ENCODE assay signal across 14 cellular contexts in the genomic region with DNA sequence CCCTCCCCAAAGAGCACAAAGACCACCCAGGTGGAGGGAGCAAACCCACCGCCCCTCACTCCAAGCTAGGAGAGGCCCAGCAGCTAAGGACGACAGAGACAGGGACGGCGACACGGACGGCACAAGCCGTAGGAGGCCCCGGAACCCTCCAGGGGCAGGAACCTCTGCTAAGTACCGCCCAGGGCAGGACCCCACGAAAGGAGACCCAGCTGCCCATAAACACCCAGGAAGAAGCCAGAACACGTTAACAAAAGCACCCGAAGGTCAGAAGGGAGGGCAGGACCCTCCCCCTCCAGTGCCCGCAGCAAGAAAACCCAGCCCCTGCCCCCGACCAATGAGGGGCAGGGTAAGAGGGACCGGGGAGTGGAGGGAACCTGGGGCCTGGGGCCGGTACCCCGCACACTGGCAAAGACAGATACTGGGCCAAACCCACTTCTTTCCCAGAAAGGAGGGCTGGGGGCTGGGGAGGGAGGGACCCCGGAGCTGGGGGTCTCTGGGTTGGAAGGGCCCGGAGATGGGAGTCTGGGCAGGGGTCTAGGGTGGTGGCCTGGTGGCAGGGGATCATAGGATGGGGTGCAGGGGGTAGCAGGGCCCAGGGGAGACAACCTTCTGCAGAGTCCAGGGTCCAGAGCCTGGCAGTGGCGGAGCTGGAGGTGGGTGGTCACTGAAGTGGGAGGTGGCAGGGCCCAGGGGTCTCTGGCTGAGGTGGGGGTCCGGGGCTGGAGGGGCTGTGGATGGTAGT. TPM values are rescaled to one million over a fixed set of nuclear protein-coding genes. Genes with fewer than 3 reads are reported as not detected.
DNase-seq lines count a peak whose midpoint lies in the region; ATAC-seq and TF ChIP-seq lines count a peak whose summit lies in the region.
"Had no signal": no experiment of that assay in that cellular context is flagged by ENCODE, and none has a peak within 500 bp of the region (broad histone marks: within the 10 kb centered on the region; RNA-seq: fewer than 3 reads in every experiment).

No MANE protein-coding gene starts in this region.

- H4K20me1 ChIP-seq in PC-9 (ENCODE audit: insufficient read depth) = no peaks in the 10 kb centered on the region

- H3K27me3 ChIP-seq in PC-9 (ENCODE audit: insufficient read depth, low read depth) = no peaks in the 10 kb centered on the region

- intact Hi-C loops in PC-9 (cut with micrococcal nuclease; ENCODE audit: unreplicated experiment) = loop anchor here (10.0 kb wide), 1 partner anchor 142 kb away; the partner anchor contains the start of gene AP3D1

- H3K27ac Mint-ChIP-seq in activated naive CD4-positive, alpha-beta T cell treated with anti-CD3 and anti-CD28 coated beads, Interleukin-2, amount 10 ng/mL, durations not matched to agents 7 days and 5 days = no peak overlapping the region
- peak overlapping the region in 1 of 2 donors; percentile 67 for H3K27ac Mint-ChIP-seq in activated naive CD4-positive, alpha-beta T cell treated with anti-CD3 and anti-CD28 coated beads, Interleukin-2, amount 50 U/mL, for 72 hours
- no peak overlapping the region for H3K27ac Mint-ChIP-seq in glutamatergic neuron (ENCODE audit: unreplicated experiment)
- H3K27ac Mint-ChIP-seq in stimulated activated memory B cell treated with anti-CD40 and anti-IgM and Interleukin-4, amounts not matched to agents 10 μg/mL and 1 μg/mL and 100 μg/mL, for 72 hours = peak overlapping the region; percentile 76

- H3K27me3 Mint-ChIP-seq in activated naive CD4-positive, alpha-beta T cell treated with anti-CD3 and anti-CD28 coated beads, Interleukin-2, amount 10 ng/mL, durations not matched to agents 7 days and 5 days = no peaks in the 10 kb centered on the region
- peaks cover 2% of the 10 kb centered on the region for H3K27me3 Mint-ChIP-seq in glutamatergic neuron (ENCODE audit: unreplicated experiment)
- no peaks in the 10 kb centered on the region for H3K27me3 Mint-ChIP-seq in stimulated activated memory B cell treated with anti-CD40 and anti-IgM and Interleukin-4, amounts not matched to agents 10 μg/mL and 1 μg/mL and 100 μg/mL, for 72 hours

- peaks cover 27% of the 10 kb centered on the region for H3K4me1 Mint-ChIP-seq in activated naive CD4-positive, alpha-beta T cell treated with anti-CD3 and anti-CD28 coated beads, Interleukin-2, amount 10 ng/mL, durations not matched to agents 7 days and 5 days
- H3K4me1 Mint-ChIP-seq in glutamatergic neuron (ENCODE audit: low read depth, unreplicated experiment) = no peaks in the 10 kb centered on the region
- peaks cover 48% of the 10 kb centered on the region for H3K4me1 Mint-ChIP-seq in stimulated activated memory B cell treated with anti-CD40 and anti-IgM and Interleukin-4, amounts not matched to agents 10 μg/mL and 1 μg/mL and 100 μg/mL, for 72 hours

- no peaks in the 10 kb centered on the region for H3K9me2 ChIP-seq in PC-9 (ENCODE audit: insufficient read depth)

- H3K27ac ChIP-seq in PC-9 = no peak overlapping the region

- no peaks in the 10 kb centered on the region; the same call in 1 of the 2 replicates for H3K4me1 ChIP-seq in PC-9 (replicated peaks; ENCODE audit: insufficient read depth)
- H3K4me1 ChIP-seq: HAP-1 had no signal

- peaks cover 15% of the 10 kb centered on the region for H3K79me2 ChIP-seq in PC-9 (ENCODE audit: low read depth)

- no peak overlapping the region for H3K4me2 ChIP-seq in PC-9

- H3K9me3 Mint-ChIP-seq in activated naive CD4-positive, alpha-beta T cell treated with anti-CD3 and anti-CD28 coated beads, Interleukin-2, amount 10 ng/mL, durations not matched to agents 7 days and 5 days = no peaks in the 10 kb centered on the region
- no peaks in the 10 kb centered on the region for H3K9me3 Mint-ChIP-seq in activated naive CD4-positive, alpha-beta T cell treated with anti-CD3 and anti-CD28 coated beads, Interleukin-2, amount 50 U/mL, for 72 hours
- peaks cover 3% of the 10 kb centered on the region for H3K9me3 Mint-ChIP-seq in glutamatergic neuron (ENCODE audit: unreplicated experiment)
- no peaks in the 10 kb centered on the region for H3K9me3 Mint-ChIP-seq in stimulated activated memory B cell treated with anti-CD40 and anti-IgM and Interleukin-4, amounts not matched to agents 10 μg/mL and 1 μg/mL and 100 μg/mL, for 72 hours

- ATAC-seq in activated naive CD4-positive, alpha-beta T cell treated with anti-CD3 and anti-CD28 coated beads, Interleukin-2, amount 50 U/mL, for 72 hours = no peak
- peak; percentile 0 for ATAC-seq in stimulated activated memory B cell treated with anti-CD40 and anti-IgM and Interleukin-4, amounts not matched to agents 10 μg/mL and 1 μg/mL and 100 μg/mL, for 72 hours
- ATAC-seq in HG03342 (IDR thresholded peaks at IDR 0.05; ENCODE audit: unreplicated experiment) = no peak

- no peaks in the 10 kb centered on the region for H3K36me3 ChIP-seq in PC-9 (ENCODE audit: low read depth)

- no peak for DNase-seq in activated naive CD4-positive, alpha-beta T cell treated with anti-CD3 and anti-CD28 coated beads, Interleukin-2, amount 10 ng/mL, durations not matched to agents 7 days and 5 days
- DNase-seq in activated naive CD4-positive, alpha-beta T cell treated with anti-CD3 and anti-CD28 coated beads, Interleukin-2, amount 50 U/mL, for 72 hours (ENCODE audit: low spot score in 2 of 2) = no peak
- DNase-seq in PC-9 = no peak
- no peak for DNase-seq in glutamatergic neuron
- DNase-seq in NCI-H446 treated with DMSO at 0.1 percent for 48 hours (lab: John Stamatoyannopoulos, UW) = no peak
- DNase-seq in LoVo (ENCODE audit: low spot score) = no peak
- DNase-seq: activated CD4-positive, CD25-positive, alpha-beta regulatory T cell treated with anti-CD3 and anti-CD28 coated beads, Interleukin-2, amount 50 U/mL, for 72 hours; NCI-H1436 treated with DMSO at 0.1 percent for 48 hours; NCI-H226; right cardiac atrium; stimulated activated CD4-positive, alpha-beta T cell treated with anti-CD3 and anti-CD28 coated beads, Interleukin-2, amount 100 ng/mL, for 48 hours had no signal

- POLR2A ChIA-PET in PC-9 (lab: Charles Lee; ENCODE audit: unreplicated experiment) = no interaction called here

- CTCF ChIA-PET in activated naive CD4-positive, alpha-beta T cell treated with anti-CD3 and anti-CD28 coated beads, Interleukin-2, amount 10 ng/mL, durations not matched to agents 7 days and 5 days (lab: Charles Lee) = no interaction called here
- CTCF ChIA-PET in PC-9 (lab: Charles Lee) = no interaction called here

- peaks cover 15% of the 10 kb centered on the region for H3K36me3 Mint-ChIP-seq in activated naive CD4-positive, alpha-beta T cell treated with anti-CD3 and anti-CD28 coated beads, Interleukin-2, amount 10 ng/mL, durations not matched to agents 7 days and 5 days
- H3K36me3 Mint-ChIP-seq in activated naive CD4-positive, alpha-beta T cell treated with anti-CD3 and anti-CD28 coated beads, Interleukin-2, amount 50 U/mL, for 72 hours = peaks cover 0 to 19% of the 10 kb centered on the region in 2 donors
- H3K36me3 Mint-ChIP-seq in glutamatergic neuron (ENCODE audit: unreplicated experiment) = no peaks in the 10 kb centered on the region
- H3K36me3 Mint-ChIP-seq in stimulated activated memory B cell treated with anti-CD40 and anti-IgM and Interleukin-4, amounts not matched to agents 10 μg/mL and 1 μg/mL and 100 μg/mL, for 72 hours = peaks cover 30% of the 10 kb centered on the region

- TF ChIP-seq CTCF in PC-9 (conservative IDR thresholded peaks at IDR 0.05) = no peak
- TF ChIP-seq CTCF in glutamatergic neuron (IDR thresholded peaks at IDR 0.05; ENCODE audit: partially characterized antibody, unreplicated experiment) = no peak

- H3K4me3 Mint-ChIP-seq in activated naive CD4-positive, alpha-beta T cell treated with anti-CD3 and anti-CD28 coated beads, Interleukin-2, amount 10 ng/mL, durations not matched to agents 7 days and 5 days = peak overlapping the region; percentile 70
- H3K4me3 Mint-ChIP-seq in glutamatergic neuron (ENCODE audit: unreplicated experiment) = peak overlapping the region; percentile 42
- H3K4me3 Mint-ChIP-seq in stimulated activated memory B cell treated with anti-CD40 and anti-IgM and Interleukin-4, amounts not matched to agents 10 μg/mL and 1 μg/mL and 100 μg/mL, for 72 hours = peak overlapping the region; percentile 84

- H3K4me3 ChIP-seq in PC-9 = no peak overlapping the region

- no peaks in the 10 kb centered on the region for H3F3A ChIP-seq in PC-9 (ENCODE audit: insufficient read depth, low read depth)

- no peak overlapping the region for H2AFZ ChIP-seq in PC-9

- TSS peak; percentile 20 for BruUV-seq in PC-9 (replicated peaks; lab: Mats Ljungman, UMichigan)

- no peaks in the 10 kb centered on the region for H3K9me3 ChIP-seq in PC-9 (ENCODE audit: insufficient read depth, low read depth)
- H3K9me3 ChIP-seq: HAP-1 had no signal

RNA-seq across cellular contexts. Expression of gene BTBD2, which starts 2.4 kb away (rescaled TPM):
- total RNA-seq in activated naive CD4-positive, alpha-beta T cell treated with anti-CD3 and anti-CD28 coated beads, Interleukin-2, amount 50 U/mL, for 72 hours = 10 to 100 TPM; 24.6 to 60.8 TPM
- total RNA-seq in PC-9 (2021) = 79.2 and 81.0 TPM in 2 replicates
- total RNA-seq in glutamatergic neuron (ENCODE audit: unreplicated experiment) = 70.4 TPM

RNA-seq across cellular contexts. Expression of gene MKNK2, which starts 37.9 kb away (rescaled TPM):
- 100 to 1,000 TPM; 211 to 261 TPM for total RNA-seq in activated naive CD4-positive, alpha-beta T cell treated with anti-CD3 and anti-CD28 coated beads, Interleukin-2, amount 50 U/mL, for 72 hours
- 132 and 166 TPM in 2 replicates for total RNA-seq in PC-9 (2021)
- total RNA-seq in glutamatergic neuron (ENCODE audit: unreplicated experiment) = 149 TPM
